In genomic region chr12:24814379-24815086, GRCh38 we compare ENCODE assay signal across 8 cellular contexts.
A peak's percentile ranks its signal among the peaks of the same experiment; 100 is the strongest.
DNase-seq lines count a peak whose midpoint lies in the region; ATAC-seq, FAIRE-seq and TF ChIP-seq lines count a peak whose summit lies in the region.
"Had no signal": no experiment of that assay in that cellular context is flagged by ENCODE, and none has a peak within 500 bp of the region (broad histone marks: within the 10 kb centered on the region; RNA-seq: fewer than 3 reads in every experiment).

No MANE protein-coding gene starts in this region.

- no peak for TF ChIP-seq POLR2A in erythroblast (IDR thresholded peaks at IDR 0.05; ENCODE audit: low read length)

- peak; percentile 62 for DNase-seq in SIG-M5 (lab: John Stamatoyannopoulos, UW)
- DNase-seq in pons (ENCODE audit: low spot score), result peak; percentile 65
- DNase-seq in frontal cortex (ENCODE audit: low spot score in 2 of 2), result no peak
- no peak for DNase-seq in erythroblast (lab: John Stamatoyannopoulos, UW)
- DNase-seq in activated gamma-delta T cell treated with Interleukin-2 at 50 U/mL for 16 hours, result no peak

- ATAC-seq in GM19025 (IDR thresholded peaks at IDR 0.05; ENCODE audit: low read depth, unreplicated experiment), result peak; percentile 71
- ATAC-seq in HG02884 (IDR thresholded peaks at IDR 0.05; ENCODE audit: unreplicated experiment), result peak; percentile 86

- FAIRE-seq in frontal cortex (lab: Jason Lieb, UNC), result no peak
- FAIRE-seq: colon had no signal

Comparison
In these comparisons a context has a peak if more than half of its experiments do, and no peak if none do; other contexts are left out.
1. DNase-seq: peak in SIG-M5 (single experiment) and pons (single experiment); none in frontal cortex (0 of 2), erythroblast (0 of 2) and activated gamma-delta T cell treated with Interleukin-2 at 50 U/mL for 16 hours (single experiment).